Comparison of ENCODE assay signal across 8 cellular contexts in the genomic region with DNA sequence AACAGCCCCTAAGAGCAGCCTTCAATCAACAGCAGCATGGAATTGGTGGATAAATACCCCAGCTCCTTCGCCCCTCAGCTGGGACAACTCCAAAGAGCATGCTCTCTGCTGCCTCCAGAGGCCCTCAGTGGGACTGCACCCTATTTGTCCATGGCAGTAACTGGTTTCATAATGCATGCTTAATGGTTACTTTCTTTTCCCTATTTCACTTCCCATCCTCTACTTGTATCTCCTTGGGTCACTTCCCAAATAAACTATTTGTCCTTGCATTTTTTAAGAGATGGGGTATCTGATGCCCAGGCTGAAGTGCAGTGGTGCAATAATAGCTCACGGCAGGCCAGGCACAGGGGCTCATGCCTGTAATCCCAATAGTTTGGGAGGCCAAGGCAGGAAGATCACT. TPM values are rescaled to one million over a fixed set of nuclear protein-coding genes. Genes with fewer than 3 reads are reported as not detected.
DNase-seq lines count a peak whose midpoint lies in the region; ATAC-seq and TF ChIP-seq lines count a peak whose summit lies in the region.

No MANE protein-coding gene starts in this region.

- TF ChIP-seq CTCF in AG09309 (IDR thresholded peaks at IDR 0.05; ENCODE audit: control insufficient read depth, insufficient read depth, low read depth, low read length, missing control alignments), result peak; percentile 84
- TF ChIP-seq CTCF in hepatocyte (IDR thresholded peaks at IDR 0.05; ENCODE audit: poor library complexity), result peak; percentile 50

- H3K9me2 ChIP-seq in hepatocyte (replicated peaks; ENCODE audit: insufficient read depth), result no peaks in the 10 kb centered on the region

- H3K4me3 ChIP-seq in AG09309 (ENCODE audit: control insufficient read depth, low read depth, low read length), result no peak overlapping the region
- H3K4me3 ChIP-seq in hepatocyte, result no peak overlapping the region

- peaks cover 27% of the 10 kb centered on the region for H3K4me1 Mint-ChIP-seq in activated naive CD4-positive, alpha-beta T cell treated with anti-CD3 and anti-CD28 coated beads, Interleukin-2, amount 10 ng/mL, durations not matched to agents 7 days and 5 days

- H2AFZ ChIP-seq in hepatocyte, result no peak overlapping the region

- H3K9me3 Mint-ChIP-seq in activated naive CD4-positive, alpha-beta T cell treated with anti-CD3 and anti-CD28 coated beads, Interleukin-2, amount 10 ng/mL, durations not matched to agents 7 days and 5 days, result peaks cover 4% of the 10 kb centered on the region

- no peak overlapping the region for H3K27ac ChIP-seq in hepatocyte

- ATAC-seq in SK-N-SH treated with all-trans-retinoic acid at 6 μM for 48 hours, result peak; percentile 49
- no peak for ATAC-seq in HG02884 (IDR thresholded peaks at IDR 0.05; ENCODE audit: unreplicated experiment)

- no peaks in the 10 kb centered on the region for H3K36me3 Mint-ChIP-seq in activated naive CD4-positive, alpha-beta T cell treated with anti-CD3 and anti-CD28 coated beads, Interleukin-2, amount 10 ng/mL, durations not matched to agents 7 days and 5 days

- H3K4me1 ChIP-seq in hepatocyte (ENCODE audit: insufficient read depth), result no peaks in the 10 kb centered on the region

- DNase-seq in AG09309 (ENCODE audit: low read depth) (no peak), GM19240 (ENCODE audit: insufficient read length, low spot score) (peak; percentile 65), hepatocyte (ENCODE audit: low spot score) (peak; percentile 58), ecto neural progenitor cell (ENCODE audit: low spot score) (no peak)
- peak; percentile 83 for DNase-seq in activated naive CD4-positive, alpha-beta T cell treated with anti-CD3 and anti-CD28 coated beads, Interleukin-2, amount 10 ng/mL, durations not matched to agents 7 days and 5 days
- peak; percentile 73 for DNase-seq in stimulated activated CD4-positive, alpha-beta T cell treated with anti-CD3 and anti-CD28 coated beads, Interleukin-4, amount 100 ng/mL, for 1 hour

- no peaks in the 10 kb centered on the region for H3K27me3 ChIP-seq in hepatocyte

- H3K27me3 Mint-ChIP-seq in activated naive CD4-positive, alpha-beta T cell treated with anti-CD3 and anti-CD28 coated beads, Interleukin-2, amount 10 ng/mL, durations not matched to agents 7 days and 5 days, result peaks cover 35% of the 10 kb centered on the region

- no peaks in the 10 kb centered on the region for H3K9me3 ChIP-seq in hepatocyte (ENCODE audit: low read depth)

- H3K79me2 ChIP-seq in hepatocyte, result no peaks in the 10 kb centered on the region

- no peak overlapping the region for H3K4me2 ChIP-seq in hepatocyte

- CTCF ChIA-PET in activated naive CD4-positive, alpha-beta T cell treated with anti-CD3 and anti-CD28 coated beads, Interleukin-2, amount 10 ng/mL, durations not matched to agents 7 days and 5 days (lab: Charles Lee), result interaction anchor here (0.5 to 2.4 kb wide), 22 partner anchors 9 to 323 kb away, joined by 3 to 20 read pairs (median 4); a partner anchor contains a TSS

- no peak overlapping the region for H3K27ac Mint-ChIP-seq in activated naive CD4-positive, alpha-beta T cell treated with anti-CD3 and anti-CD28 coated beads, Interleukin-2, amount 10 ng/mL, durations not matched to agents 7 days and 5 days

- H3K36me3 ChIP-seq in hepatocyte (replicated peaks; ENCODE audit: insufficient read depth, low read depth), result no peaks in the 10 kb centered on the region

- 70% methylated on average over 2 of the region's 2 CpGs for WGBS in hepatocyte (ENCODE audit: low lambda C conversion rate, missing lambda C conversion rate)

- H4K20me1 ChIP-seq in hepatocyte (ENCODE audit: insufficient read depth, poor library complexity, severe bottlenecking), result no peaks in the 10 kb centered on the region

- no peak overlapping the region for H3K4me3 Mint-ChIP-seq in activated naive CD4-positive, alpha-beta T cell treated with anti-CD3 and anti-CD28 coated beads, Interleukin-2, amount 10 ng/mL, durations not matched to agents 7 days and 5 days

TF ChIP-seq in SK-N-SH treated with all-trans-retinoic acid at 6 μM for 48 hours, 23 proteins besides CTCF, POLR2A, EP300 and RAD21:
- TF ChIP-seq SNAI2 (CRISPR knock-in tag; IDR thresholded peaks at IDR 0.05), result no peak

RNA-seq across cellular contexts. Expression of a gene that starts 13.5 kb away (rescaled TPM):
- 405 and 417 TPM in 2 replicates for total RNA-seq in hepatocyte
- 337 and 344 TPM in 2 replicates for polyA plus RNA-seq in hepatocyte

RNA-seq across cellular contexts. Expression of a gene that starts 48.9 kb away (rescaled TPM):
- 60.2 and 77.0 TPM in 2 replicates for total RNA-seq in hepatocyte
- polyA plus RNA-seq in hepatocyte, result 84.4 and 89.5 TPM in 2 replicates

Comparison
In these comparisons a context has a peak if more than half of its experiments do, and no peak if none do; other contexts are left out.
1. DNase-seq: peak in GM19240 (single experiment), activated naive CD4-positive, alpha-beta T cell treated with anti-CD3 and anti-CD28 coated beads, Interleukin-2, amount 10 ng/mL, durations not matched to agents 7 days and 5 days (single experiment), hepatocyte (single experiment) and stimulated activated CD4-positive, alpha-beta T cell treated with anti-CD3 and anti-CD28 coated beads, Interleukin-4, amount 100 ng/mL, for 1 hour (single experiment); none in AG09309 (single experiment) and ecto neural progenitor cell (single experiment).